22 cellular contexts compared by ENCODE assay signal in the genomic region with DNA sequence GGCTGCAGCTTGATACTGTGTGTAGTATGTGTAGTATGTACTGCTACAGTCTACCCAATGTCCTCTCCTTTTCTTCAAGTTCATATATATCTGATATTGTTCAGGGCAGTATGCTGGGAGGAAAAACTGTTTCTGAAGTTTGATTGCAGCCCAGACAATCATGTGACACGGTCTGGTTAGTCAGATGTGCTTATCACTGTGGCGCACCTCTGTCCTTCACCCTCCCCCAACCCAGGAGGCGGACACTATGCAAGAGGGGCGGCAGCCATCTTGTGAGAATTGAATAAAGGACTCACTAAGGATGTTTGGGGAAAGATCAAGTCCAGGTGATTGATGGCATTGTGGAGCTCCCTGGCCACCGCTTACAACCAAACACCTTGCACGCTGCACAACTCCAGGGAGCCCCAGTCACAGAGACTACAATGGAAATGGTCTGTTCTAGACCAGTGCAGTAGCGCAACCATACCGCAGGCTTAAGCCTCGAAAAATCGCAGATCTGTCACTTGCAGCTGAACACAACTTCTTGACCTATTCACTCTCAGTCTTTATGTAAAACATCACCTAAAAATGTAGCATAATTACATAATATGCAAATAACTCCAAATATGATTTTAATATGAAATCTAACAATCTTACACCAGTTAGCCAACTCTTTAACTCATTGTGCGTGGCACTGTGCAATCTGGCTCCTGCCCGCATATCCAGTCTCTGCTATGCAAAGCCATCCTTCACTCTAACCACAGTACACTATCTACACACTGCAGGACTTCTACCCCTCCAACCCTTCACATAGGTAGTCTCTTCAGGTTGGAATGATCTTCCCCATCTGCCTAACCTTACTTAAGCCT.
DNase-seq lines count a peak whose midpoint lies in the region; ATAC-seq and TF ChIP-seq lines count a peak whose summit lies in the region.
"Had no signal": no experiment of that assay in that cellular context is flagged by ENCODE, and none has a peak within 500 bp of the region (broad histone marks: within the 10 kb centered on the region; RNA-seq: fewer than 3 reads in every experiment).

No MANE protein-coding gene starts in this region.

- H3K4me3 ChIP-seq in DND-41 (ENCODE audit: low read depth in 1 of 2, low read length in 2 of 2): no peak overlapping the region
- no peak overlapping the region for H3K4me3 ChIP-seq in MG63
- H3K4me3 ChIP-seq: sigmoid colon, tibial artery had no signal

- no peaks in the 10 kb centered on the region for H3K4me1 Mint-ChIP-seq in WTC11
- H3K4me1 Mint-ChIP-seq: CD14-positive monocyte had no signal

- no peak overlapping the region for H3K27ac ChIP-seq in DND-41 (ENCODE audit: low read length)
- H3K27ac ChIP-seq: neutrophil, RWPE1, sigmoid colon, tibial artery had no signal

- no peaks in the 10 kb centered on the region for H3K79me2 ChIP-seq in DND-41 (ENCODE audit: insufficient read depth, low read length)

- no peak overlapping the region for H3K4me3 Mint-ChIP-seq in WTC11
- H3K4me3 Mint-ChIP-seq: CD14-positive monocyte; memory B cell; stimulated activated naive CD8-positive, alpha-beta T cell treated with anti-CD3 and anti-CD28 coated beads, Interleukin-15, Interleukin-2, amounts not matched to agents 100 ng/mL and 50 ng/mL, for 24 hours had no signal

- H3K36me3 ChIP-seq in DND-41 (ENCODE audit: insufficient read depth, low read length): no peaks in the 10 kb centered on the region
- no peaks in the 10 kb centered on the region for H3K36me3 ChIP-seq in MG63
- H3K36me3 ChIP-seq: neutrophil, sigmoid colon, tibial artery had no signal

- H4K20me1 ChIP-seq in DND-41 (ENCODE audit: insufficient read depth, low read length): no peaks in the 10 kb centered on the region

- no peaks in the 10 kb centered on the region for H3K27me3 Mint-ChIP-seq in WTC11 (ENCODE audit: low read depth)
- H3K27me3 Mint-ChIP-seq: progenitor cell of endocrine pancreas had no signal

- CTCF ChIA-PET in WTC11 (lab: Charles Lee): interaction anchor here (1.0 kb wide), 1 partner anchor 29 kb away, joined by 3 read pairs; no protein-coding TSS in a partner anchor

- H2AFZ ChIP-seq in DND-41 (ENCODE audit: low read depth, low read length): 0 out of 2 replicates have a peak overlapping the region, but pooled peaks have one; percentile 21

- no peak overlapping the region for H3K9ac ChIP-seq in DND-41 (ENCODE audit: low read depth, low read length)

- H3K9me3 ChIP-seq in DND-41 (ENCODE audit: insufficient read depth, low read length, severe bottlenecking): no peaks in the 10 kb centered on the region
- H3K9me3 ChIP-seq in MG63: no peaks in the 10 kb centered on the region
- H3K9me3 ChIP-seq: neutrophil, sigmoid colon, tibial artery had no signal

- H3K9me3 Mint-ChIP-seq in WTC11: no peaks in the 10 kb centered on the region
- H3K9me3 Mint-ChIP-seq: CD14-positive monocyte; memory B cell; stimulated activated naive CD8-positive, alpha-beta T cell treated with anti-CD3 and anti-CD28 coated beads, Interleukin-15, Interleukin-2, amounts not matched to agents 100 ng/mL and 50 ng/mL, for 24 hours had no signal

- TF ChIP-seq CTCF in DND-41 (IDR thresholded peaks at IDR 0.05; ENCODE audit: borderline replicate concordance, extremely low read depth, low read length, poor library complexity, severe bottlenecking): no peak
- no peak for TF ChIP-seq CTCF in WTC11 (IDR thresholded peaks at IDR 0.05)

- ATAC-seq in DND-41 (ENCODE audit: insufficient read depth, low read depth) (no peak), GM18867 (IDR thresholded peaks at IDR 0.05; ENCODE audit: unreplicated experiment) (peak; percentile 32), WTC11 (peak; percentile 53)

- H3K4me2 ChIP-seq in DND-41 (ENCODE audit: insufficient read depth, low read length): no peak overlapping the region

- POLR2A ChIA-PET in WTC11 (lab: Charles Lee): no interaction called here

- no peak for DNase-seq in DND-41
- DNase-seq in NCI-H69 (lab: John Stamatoyannopoulos, UW): peak; percentile 1
- no peak for DNase-seq in WTC11 (ENCODE audit: low spot score)
- DNase-seq in MG63: no peak
- no peak for DNase-seq in dermis blood vessel endothelial cell
- DNase-seq in NCI-H187 (lab: John Stamatoyannopoulos, UW): no peak
- no peak for DNase-seq in stimulated activated CD4-positive, alpha-beta T cell treated with anti-CD3 and anti-CD28 coated beads, Interleukin-12 subunit alpha, Interleukin-12 subunit beta, amount 100 ng/mL, for 4 hours
- DNase-seq: activated CD4-positive, CD25-positive, alpha-beta regulatory T cell treated with anti-CD3 and anti-CD28 coated beads, Interleukin-2, amount 50 U/mL, for 72 hours; activated gamma-delta T cell; H7; NCI-H1048; NCI-H2029 treated with DMSO at 0.1 percent for 48 hours; sigmoid colon; stimulated activated CD4-positive, alpha-beta T cell treated with anti-CD3 and anti-CD28 coated beads, Interleukin-15, amount 100 ng/mL, for 24 hours; tibial artery had no signal

- no peak overlapping the region for H3K27ac Mint-ChIP-seq in WTC11
- H3K27ac Mint-ChIP-seq: CD14-positive monocyte; memory B cell; progenitor cell of endocrine pancreas; stimulated activated naive CD8-positive, alpha-beta T cell treated with anti-CD3 and anti-CD28 coated beads, Interleukin-15, Interleukin-2, amounts not matched to agents 100 ng/mL and 50 ng/mL, for 24 hours had no signal

- H3K27me3 ChIP-seq in DND-41 (ENCODE audit: insufficient read depth, low read length, poor library complexity) (peaks cover 4% of the 10 kb centered on the region), MG63 (no peaks in the 10 kb centered on the region)
- H3K27me3 ChIP-seq: neutrophil, sigmoid colon had no signal

- no peaks in the 10 kb centered on the region for H3K36me3 Mint-ChIP-seq in WTC11
- H3K36me3 Mint-ChIP-seq: CD14-positive monocyte, memory B cell had no signal

- no peaks in the 10 kb centered on the region for H3K4me1 ChIP-seq in DND-41 (ENCODE audit: insufficient read depth, low read length)
- H3K4me1 ChIP-seq: sigmoid colon, tibial artery had no signal

TF ChIP-seq in WTC11, 78 proteins besides CTCF, POLR2A, EP300 and RAD21:
- TF ChIP-seq, protein P1, sequence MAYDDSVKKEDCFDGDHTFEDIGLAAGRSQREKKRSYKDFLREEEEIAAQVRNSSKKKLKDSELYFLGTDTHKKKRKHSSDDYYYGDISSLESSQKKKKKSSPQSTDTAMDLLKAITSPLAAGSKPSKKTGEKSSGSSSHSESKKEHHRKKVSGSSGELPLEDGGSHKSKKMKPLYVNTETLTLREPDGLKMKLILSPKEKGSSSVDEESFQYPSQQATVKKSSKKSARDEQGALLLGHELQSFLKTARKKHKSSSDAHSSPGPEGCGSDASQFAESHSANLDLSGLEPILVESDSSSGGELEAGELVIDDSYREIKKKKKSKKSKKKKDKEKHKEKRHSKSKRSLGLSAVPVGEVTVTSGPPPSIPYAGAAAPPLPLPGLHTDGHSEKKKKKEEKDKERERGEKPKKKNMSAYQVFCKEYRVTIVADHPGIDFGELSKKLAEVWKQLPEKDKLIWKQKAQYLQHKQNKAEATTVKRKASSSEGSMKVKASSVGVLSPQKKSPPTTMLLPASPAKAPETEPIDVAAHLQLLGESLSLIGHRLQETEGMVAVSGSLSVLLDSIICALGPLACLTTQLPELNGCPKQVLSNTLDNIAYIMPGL (CRISPR knock-in tag; IDR thresholded peaks at IDR 0.05): no peak
- TF ChIP-seq FOXJ3 (CRISPR knock-in tag; IDR thresholded peaks at IDR 0.05; ENCODE audit: borderline replicate concordance) (no peak), RELA (CRISPR knock-in tag; IDR thresholded peaks at IDR 0.05; ENCODE audit: borderline replicate concordance) (no peak), MXD4 (CRISPR knock-in tag; IDR thresholded peaks at IDR 0.05; ENCODE audit: borderline replicate concordance) (no peak), FOXK1 (CRISPR knock-in tag; IDR thresholded peaks at IDR 0.05) (no peak), ZNF263 (CRISPR knock-in tag; IDR thresholded peaks at IDR 0.05; ENCODE audit: low read depth) (no peak), RORB (CRISPR knock-in tag; IDR thresholded peaks at IDR 0.05) (no peak), TCF7 (CRISPR knock-in tag; IDR thresholded peaks at IDR 0.05; ENCODE audit: low read depth) (no peak), IRF2 (CRISPR knock-in tag; IDR thresholded peaks at IDR 0.05; ENCODE audit: borderline replicate concordance, low read depth) (no peak)
